ENCODE assay signal across 8 cellular contexts in the genomic region with DNA sequence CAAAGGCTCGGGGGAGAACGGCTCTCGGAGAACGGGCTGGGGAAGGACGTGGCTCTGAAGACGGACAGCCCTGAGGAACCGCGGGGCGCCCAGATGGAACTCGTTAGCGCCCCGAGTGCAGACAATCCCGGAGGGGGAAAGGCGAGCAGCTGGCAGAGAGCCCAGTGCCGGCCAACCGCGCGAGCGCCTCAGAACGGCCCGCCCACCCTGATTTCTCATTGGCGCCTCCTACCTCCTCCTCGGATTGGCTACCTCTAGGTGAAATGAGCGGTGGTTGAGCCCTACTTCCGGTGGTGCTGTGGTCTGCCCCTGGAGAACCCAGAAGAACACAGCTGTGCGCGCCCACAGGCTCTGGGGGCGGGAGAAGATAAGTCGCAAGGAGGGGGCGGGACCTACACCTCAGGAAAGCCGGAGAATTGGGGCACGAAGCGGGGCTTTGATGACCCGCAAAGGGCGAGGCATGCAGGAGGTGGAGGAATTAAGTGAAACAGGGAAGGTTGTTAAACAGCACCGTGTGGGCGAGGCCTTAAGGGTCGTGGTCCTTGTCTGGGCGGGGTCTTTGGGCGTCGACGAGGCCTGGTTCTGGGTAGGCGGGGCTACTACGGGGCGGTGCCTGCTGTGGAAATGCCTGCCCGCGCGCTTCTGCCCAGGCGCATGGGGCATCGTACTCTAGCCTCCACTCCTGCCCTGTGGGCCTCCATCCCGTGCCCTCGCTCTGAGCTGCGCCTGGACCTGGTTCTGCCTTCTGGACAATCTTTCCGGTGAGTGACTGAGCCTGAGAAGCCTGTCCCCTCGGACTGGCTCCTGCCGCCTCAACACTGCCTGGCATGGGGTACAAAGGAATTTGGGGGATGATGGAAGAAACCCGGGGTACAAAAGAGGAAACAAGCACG. TPM values are rescaled to one million over a fixed set of nuclear protein-coding genes. Genes with fewer than 3 reads are reported as not detected.
DNase-seq lines count a peak whose midpoint lies in the region; ATAC-seq and TF ChIP-seq lines count a peak whose summit lies in the region.

A gene (plus strand): TSS at position 290 of the 893 bp plus-strand sequence. CDS start 335 bp downstream, at position 625.

- H4K20me1 ChIP-seq in OCI-LY1 (ENCODE audit: insufficient read depth, low read length) = no peaks in the 10 kb centered on the region

- CTCF ChIA-PET in Calu3 (lab: Charles Lee) = interaction anchor here (0.6 to 1.4 kb wide), 6 partner anchors 19 to 370 kb away, joined by 3 to 5 read pairs (median 4); a partner anchor contains a TSS

- H3K27me3 ChIP-seq in HUES64 (ENCODE audit: insufficient read depth, low read length) (no peaks in the 10 kb centered on the region), OCI-LY1 (ENCODE audit: insufficient read depth, low read length) (no peaks in the 10 kb centered on the region)

- H3K9me3 Mint-ChIP-seq in Calu3 (ENCODE audit: low read depth, unreplicated experiment) (no peaks in the 10 kb centered on the region), endothelial cell (ENCODE audit: unreplicated experiment) (no peaks in the 10 kb centered on the region)

- H3K4me3 ChIP-seq in HUES64 (ENCODE audit: low read length) (peak within 1 kb of the TSS; percentile 62), OCI-LY1 (ENCODE audit: low read depth, low read length, poor library complexity, severe bottlenecking) (peak within 1 kb of the TSS; percentile 98)

- DNase-seq in Calu3 (peak; percentile 95), endothelial cell (ENCODE audit: low spot score) (peak; percentile 90), midbrain (lab: John Stamatoyannopoulos, UW) (peak; percentile 95)
- peak; percentile 93 for DNase-seq in activated CD8-positive, alpha-beta memory T cell treated with anti-CD3 and anti-CD28 coated beads, Interleukin-2, amount 50 U/mL, for 4 hours
- DNase-seq in stimulated activated CD8-positive, alpha-beta memory T cell treated with anti-CD3 and anti-CD28 coated beads, Interleukin-2, amount 100 ng/mL, for 1 hour (ENCODE audit: low read depth in 2 of 2) = peak; percentile 84 to 91

- H3K79me2 ChIP-seq in OCI-LY1 (ENCODE audit: insufficient read depth, low read length) = peaks cover 4% of the 10 kb centered on the region; the same call in 1 of the 2 replicates

- H3K4me2 ChIP-seq in OCI-LY1 (ENCODE audit: low read length) = peak within 1 kb of the TSS; percentile 99

- peak within 1 kb of the TSS; percentile 84 for H3K27ac ChIP-seq in HUES64 (ENCODE audit: low read depth, low read length)
- peak within 1 kb of the TSS; percentile 86 for H3K27ac ChIP-seq in OCI-LY1 (ENCODE audit: low read depth, low read length, poor library complexity, severe bottlenecking)

- H3K4me1 Mint-ChIP-seq in Calu3 (ENCODE audit: low read depth, unreplicated experiment) (peaks cover 7% of the 10 kb centered on the region), endothelial cell (ENCODE audit: unreplicated experiment) (peaks cover 31% of the 10 kb centered on the region)

- H3F3A ChIP-seq in OCI-LY1 (ENCODE audit: insufficient read depth, low read length) = 0 out of 2 replicates have a peak, but pooled peaks cover 3% of the 10 kb centered on the region

- intact Hi-C loops in Calu3 (cut with micrococcal nuclease; ENCODE audit: unreplicated experiment) = no loop called here

- peak within 1 kb of the TSS; percentile 77 for H2AFZ ChIP-seq in OCI-LY1 (ENCODE audit: low read length)

- H3K9me2 ChIP-seq in OCI-LY1 (ENCODE audit: low read depth, low read length) = no peaks in the 10 kb centered on the region

- no peaks in the 10 kb centered on the region for H3K27me3 Mint-ChIP-seq in Calu3 (ENCODE audit: unreplicated experiment)
- peaks cover 19% of the 10 kb centered on the region for H3K27me3 Mint-ChIP-seq in endothelial cell (ENCODE audit: unreplicated experiment)

- H3K27ac Mint-ChIP-seq in Calu3 (ENCODE audit: unreplicated experiment) = peak within 1 kb of the TSS; percentile 76
- H3K27ac Mint-ChIP-seq in endothelial cell (ENCODE audit: unreplicated experiment) = peak within 1 kb of the TSS; percentile 95

- ATAC-seq in GM21447 (IDR thresholded peaks at IDR 0.05; ENCODE audit: unreplicated experiment) = peak; percentile 83

- H3K9ac ChIP-seq in HUES64 (ENCODE audit: low read depth, low read length) (peak within 1 kb of the TSS; percentile 82), OCI-LY1 (ENCODE audit: low read length) (peak within 1 kb of the TSS; percentile 96)

- peak within 1 kb of the TSS; percentile 88 for H3K4me3 Mint-ChIP-seq in Calu3 (ENCODE audit: low read depth, unreplicated experiment)
- H3K4me3 Mint-ChIP-seq in endothelial cell (ENCODE audit: unreplicated experiment) = peak within 1 kb of the TSS; percentile 98

- WGBS in HUES64 = under 1% methylated on average over 58 of the region's 58 CpGs

- H3K36me3 Mint-ChIP-seq in Calu3 (ENCODE audit: insufficient read depth, unreplicated experiment) = peaks cover 32% of the 10 kb centered on the region
- H3K36me3 Mint-ChIP-seq in endothelial cell (ENCODE audit: low read depth, unreplicated experiment) = peaks cover 34% of the 10 kb centered on the region

- peaks cover 74% of the 10 kb centered on the region for H3K36me3 ChIP-seq in HUES64 (ENCODE audit: insufficient read depth, low read length)
- peaks cover 63% of the 10 kb centered on the region for H3K36me3 ChIP-seq in OCI-LY1 (ENCODE audit: insufficient read depth, low read length)

- no TSS peak for BruUV-seq in Calu3 (replicated peaks; lab: Mats Ljungman, UMichigan)

- TF ChIP-seq CTCF in Calu3 (IDR thresholded peaks at IDR 0.05; ENCODE audit: unreplicated experiment) (no peak), OCI-LY1 (IDR thresholded peaks at IDR 0.05; ENCODE audit: low read length) (no peak), endothelial cell (IDR thresholded peaks at IDR 0.05; ENCODE audit: unreplicated experiment) (no peak)

- no peaks in the 10 kb centered on the region for H3K4me1 ChIP-seq in HUES64 (ENCODE audit: insufficient read depth, low read length)
- peaks cover 31% of the 10 kb centered on the region for H3K4me1 ChIP-seq in OCI-LY1 (ENCODE audit: insufficient read depth, low read length, severe bottlenecking)

- no peaks in the 10 kb centered on the region for H3K9me3 ChIP-seq in HUES64 (ENCODE audit: insufficient read depth, low read depth, low read length)
- no peaks in the 10 kb centered on the region for H3K9me3 ChIP-seq in OCI-LY1 (ENCODE audit: low read length)

RNA-seq across cellular contexts. Expression of the gene that starts here (rescaled TPM):
- total RNA-seq in Calu3 (2022) (17.1 and 21.8 TPM in 2 replicates), endothelial cell (ENCODE audit: unreplicated experiment) (22.2 TPM)
- 25.6 TPM for polyA plus RNA-seq in HUES64 (2013, experiment 1 of 2)
- 21.8 TPM for polyA plus RNA-seq in HUES64 (2013, experiment 2 of 2)

Comparison
In these comparisons a context has a peak if more than half of its experiments do, and no peak if none do; other contexts are left out.
1. Peak in every context shown above with its lines: DNase-seq, ATAC-seq, H3K4me3 ChIP-seq and H3K27ac ChIP-seq.